11 cellular contexts compared by ENCODE assay signal in genomic region chr14:73283592-73284379, GRCh38. TPM values are rescaled to one million over a fixed set of nuclear protein-coding genes. Genes with fewer than 3 reads are reported as not detected.
DNase-seq lines count a peak whose midpoint lies in the region; ATAC-seq and TF ChIP-seq lines count a peak whose summit lies in the region.
"Had no signal": no experiment of that assay in that cellular context is flagged by ENCODE, and none has a peak within 500 bp of the region (broad histone marks: within the 10 kb centered on the region; RNA-seq: fewer than 3 reads in every experiment).

No MANE protein-coding gene starts in this region.

- H3K36me3 ChIP-seq in subcutaneous abdominal adipose tissue (ENCODE audit: control insufficient read depth in 5 of 5, insufficient read depth in 5 of 5, low read length in 5 of 5) = peaks cover 29 to 63% (median 50%) of the 10 kb centered on the region in 5 donors
- peaks cover 0 to 97% (median 42%) of the 10 kb centered on the region in 9 donors for H3K36me3 ChIP-seq in heart right ventricle

- no peaks in the 10 kb centered on the region for H3K9me3 Mint-ChIP-seq in Calu3 (ENCODE audit: low read depth, unreplicated experiment)
- H3K9me3 Mint-ChIP-seq: activated CD4-positive, alpha-beta memory T cell treated with anti-CD3 and anti-CD28 coated beads for 36 hours had no signal

- intact Hi-C loops in heart right ventricle (cut with DNase I) = loop anchor here in 3 of 10 donors (5.0 to 10.0 kb wide), 3 partner anchors 109 to 351 kb away; no protein-coding TSS in a partner anchor
- intact Hi-C loops in Calu3 (cut with micrococcal nuclease; ENCODE audit: unreplicated experiment) = no loop called here

- peaks cover 17% of the 10 kb centered on the region for H3K36me3 Mint-ChIP-seq in Calu3 (ENCODE audit: insufficient read depth, unreplicated experiment)

- in situ Hi-C loops in SK-MEL-5 (cut with HindIII; ENCODE audit: low pct_unique_long_range_greater_than_20kb, low sequenced_read_pairs) = no loop called here

- H3K4me3 Mint-ChIP-seq in Calu3 (ENCODE audit: low read depth, unreplicated experiment) = no peak overlapping the region
- H3K4me3 Mint-ChIP-seq: activated CD4-positive, alpha-beta memory T cell treated with anti-CD3 and anti-CD28 coated beads for 36 hours had no signal

- no peak for ATAC-seq in heart right ventricle

- H3K27me3 Mint-ChIP-seq in Calu3 (ENCODE audit: unreplicated experiment) = no peaks in the 10 kb centered on the region
- H3K27me3 Mint-ChIP-seq: activated CD4-positive, alpha-beta memory T cell treated with anti-CD3 and anti-CD28 coated beads for 36 hours had no signal

- 62 to 65% methylated on average over 12 of the region's 12 CpGs for WGBS in heart right ventricle, 2 donors

- H3K4me1 ChIP-seq in subcutaneous abdominal adipose tissue (ENCODE audit: control insufficient read depth in 5 of 5, insufficient read depth in 5 of 5, low read length in 5 of 5) (peaks cover 4 to 17% (median 11%) of the 10 kb centered on the region in 5 donors), heart right ventricle (no peaks in the 10 kb centered on the region)

- TF ChIP-seq CTCF in heart right ventricle (IDR thresholded peaks at IDR 0.05) = peak in 3 of 9 donors; percentile 10 to 31 (median 26)
- TF ChIP-seq CTCF in Calu3 (IDR thresholded peaks at IDR 0.05; ENCODE audit: unreplicated experiment) = no peak

- CTCF ChIA-PET in Calu3 (lab: Charles Lee) = interaction anchor here (0.7 kb wide), 1 partner anchor 285 kb away, joined by 4 read pairs; the partner anchor contains the start of gene ACOT2

- H3K27me3 ChIP-seq in subcutaneous abdominal adipose tissue (ENCODE audit: control insufficient read depth in 5 of 5, insufficient read depth in 4 of 5, low read length in 5 of 5) (no peaks in the 10 kb centered on the region), heart right ventricle (no peaks in the 10 kb centered on the region)

- DNase-seq in NCI-H1417 (lab: John Stamatoyannopoulos, UW) (peak in 2 of 3 experiments; percentile 42 to 49), NCI-H1417 treated with DMSO at 0.1 percent for 48 hours (lab: John Stamatoyannopoulos, UW) (no peak), SK-MEL-5 (ENCODE audit: low read depth, low spot score) (peak; percentile 64), glomerular visceral epithelial cell (ENCODE audit: extremely low spot score) (peak; percentile 41), GM19240 (ENCODE audit: insufficient read length, low spot score) (no peak), heart right ventricle (no peak), Calu3 (no peak)
- DNase-seq: activated CD4-positive, alpha-beta memory T cell treated with anti-CD3 and anti-CD28 coated beads for 36 hours; AML-193; small intestine had no signal

- BruUV-seq in Calu3 (replicated peaks; lab: Mats Ljungman, UMichigan) = no TSS peak

- H3K4me3 ChIP-seq in subcutaneous abdominal adipose tissue (ENCODE audit: low read depth in 1 of 5, low read length in 5 of 5) = no peak overlapping the region
- H3K4me3 ChIP-seq in heart right ventricle = no peak overlapping the region

- no peak overlapping the region for H3K27ac Mint-ChIP-seq in Calu3 (ENCODE audit: unreplicated experiment)
- H3K27ac Mint-ChIP-seq: activated CD4-positive, alpha-beta memory T cell treated with anti-CD3 and anti-CD28 coated beads for 36 hours had no signal

- peak overlapping the region in 1 of 5 donors; percentile 32 for H3K9ac ChIP-seq in subcutaneous abdominal adipose tissue (ENCODE audit: low read length in 5 of 5)

- H3K27ac ChIP-seq in subcutaneous abdominal adipose tissue (ENCODE audit: low read depth, low read length) (peak overlapping the region; percentile 97), heart right ventricle (no peak overlapping the region)

- no peaks in the 10 kb centered on the region for H3K4me1 Mint-ChIP-seq in Calu3 (ENCODE audit: low read depth, unreplicated experiment)

- H3K9me3 ChIP-seq in subcutaneous abdominal adipose tissue (ENCODE audit: control insufficient read depth in 5 of 5, low read length in 5 of 5) = no peaks in the 10 kb centered on the region
- no peaks in the 10 kb centered on the region for H3K9me3 ChIP-seq in heart right ventricle

RNA-seq across cellular contexts. Expression of gene PAPLN, which starts 46.5 kb away (rescaled TPM):
- not detected in 2 replicates for total RNA-seq in SK-MEL-5 (2014; rRNA removed; shearing (Covaris generic))
- polyA plus RNA-seq in SK-MEL-5 (2015; cell fraction: cytosol; rRNA removed) = not detected in 2 replicates
- 0.06 and 0.08 TPM in 2 replicates for polyA plus RNA-seq in SK-MEL-5 (2015; cell fraction: nucleus; rRNA removed)
- total RNA-seq in heart right ventricle (1 to 10 TPM in 7 of 10 donors, under 1 TPM in 3; 0.67 to 3.8 (median 1.8) TPM), Calu3 (2022) (0.17 and 0.59 TPM in 2 replicates)
- 1 to 10 TPM in 1 of 2 donors, under 1 TPM in 1; 0.64 to 4.1 TPM for polyA plus RNA-seq in heart right ventricle

Comparison
In these comparisons a context has a peak if more than half of its experiments do, and no peak if none do; other contexts are left out.
1. DNase-seq: peak in NCI-H1417 (2 of 3), SK-MEL-5 (single experiment) and glomerular visceral epithelial cell (single experiment); none in NCI-H1417 treated with DMSO at 0.1 percent for 48 hours (single experiment), GM19240 (single experiment), heart right ventricle (0 of 2) and Calu3 (single experiment).